In genomic region chr17:80026359-80027042, GRCh38 we compare ENCODE assay signal across 17 cellular contexts. TPM values are rescaled to one million over a fixed set of nuclear protein-coding genes. Genes with fewer than 3 reads are reported as not detected.
A peak's percentile ranks its signal among the peaks of the same experiment; 100 is the strongest.
DNase-seq lines count a peak whose midpoint lies in the region; ATAC-seq and TF ChIP-seq lines count a peak whose summit lies in the region.
"Had no signal": no experiment of that assay in that cellular context is flagged by ENCODE, and none has a peak within 500 bp of the region (broad histone marks: within the 10 kb centered on the region; RNA-seq: fewer than 3 reads in every experiment).

No MANE protein-coding gene starts in this region.

- no peak overlapping the region for H3K4me3 ChIP-seq in thoracic aorta
- H3K4me3 ChIP-seq: vagina had no signal

- peaks cover 33 to 62% of the 10 kb centered on the region in 2 donors for H3K4me1 ChIP-seq in thoracic aorta (ENCODE audit: control insufficient read depth in 1 of 2, low read depth in 2 of 2)

- no peaks in the 10 kb centered on the region for H3K27me3 ChIP-seq in thoracic aorta (replicated peaks; ENCODE audit: insufficient read depth)
- H3K27me3 ChIP-seq: vagina had no signal

- DNase-seq in NCI-H1694 treated with DMSO at 0.1 percent for 48 hours (lab: John Stamatoyannopoulos, UW), result peak; percentile 18
- no peak for DNase-seq in NCI-H1694 (lab: John Stamatoyannopoulos, UW)
- peak; percentile 86 for DNase-seq in NCI-H510A treated with DMSO at 0.1 percent for 48 hours (lab: John Stamatoyannopoulos, UW)
- no peak for DNase-seq in thoracic aorta (ENCODE audit: low spot score)
- DNase-seq: activated effector memory CD4-positive, alpha-beta T cell treated with Interleukin-2 at 50 U/mL for 16 hours; anterior cingulate cortex; EL; Kasumi-1; left ventricle myocardium superior; NCI-H187; stimulated activated naive CD4-positive, alpha-beta T cell had no signal

- H3K27ac ChIP-seq in thoracic aorta, result peak overlapping the region; percentile 19 to 23
- H3K27ac ChIP-seq: vagina had no signal

- no peaks in the 10 kb centered on the region for H3K9me3 ChIP-seq in thoracic aorta
- H3K9me3 ChIP-seq: vagina had no signal

- TF ChIP-seq CTCF in thoracic aorta (IDR thresholded peaks at IDR 0.05), result no peak

- peak; percentile 45 for ATAC-seq in esophagus mucosa
- ATAC-seq in thoracic aorta (ENCODE audit: insufficient number of reproducible peaks, low FRiP score, low read depth), result no peak
- ATAC-seq in GM21528 (IDR thresholded peaks at IDR 0.05; ENCODE audit: low FRiP score, unreplicated experiment), result no peak
- ATAC-seq in GM21390 (IDR thresholded peaks at IDR 0.05; ENCODE audit: unreplicated experiment), result no peak
- no peak for ATAC-seq in GM21723 (IDR thresholded peaks at IDR 0.05; ENCODE audit: unreplicated experiment)
- ATAC-seq: left ventricle myocardium superior had no signal

- no peaks in the 10 kb centered on the region for H3K36me3 ChIP-seq in thoracic aorta
- H3K36me3 ChIP-seq: vagina had no signal

RNA-seq across cellular contexts. Expression of gene TBC1D16, which starts 9.2 kb away (rescaled TPM):
- total RNA-seq in esophagus mucosa (8.9 TPM), thoracic aorta (10 to 100 TPM; 45.9 to 52.1 TPM)

RNA-seq across cellular contexts. Expression of gene CCDC40, which starts 9.9 kb away (rescaled TPM):
- total RNA-seq in esophagus mucosa, result 0.72 TPM
- total RNA-seq in thoracic aorta, result 1 to 10 TPM; 4.4 to 6.5 TPM
- total RNA-seq: T-helper 1 cell treated with Interleukin-12 subunit alpha and Interleukin-12 subunit beta and Interleukin-4 antibody, amounts not matched to agents 30 ng/mL and 1 ng/mL, for 36 hours had no signal

Comparison
In these comparisons a context has a peak if more than half of its experiments do, and no peak if none do; other contexts are left out.
1. DNase-seq: peak in NCI-H1694 treated with DMSO at 0.1 percent for 48 hours (single experiment) and NCI-H510A treated with DMSO at 0.1 percent for 48 hours (single experiment); none in NCI-H1694 (single experiment) and thoracic aorta (single experiment).